ENCODE assay signal across 15 cellular contexts in the genomic region with DNA sequence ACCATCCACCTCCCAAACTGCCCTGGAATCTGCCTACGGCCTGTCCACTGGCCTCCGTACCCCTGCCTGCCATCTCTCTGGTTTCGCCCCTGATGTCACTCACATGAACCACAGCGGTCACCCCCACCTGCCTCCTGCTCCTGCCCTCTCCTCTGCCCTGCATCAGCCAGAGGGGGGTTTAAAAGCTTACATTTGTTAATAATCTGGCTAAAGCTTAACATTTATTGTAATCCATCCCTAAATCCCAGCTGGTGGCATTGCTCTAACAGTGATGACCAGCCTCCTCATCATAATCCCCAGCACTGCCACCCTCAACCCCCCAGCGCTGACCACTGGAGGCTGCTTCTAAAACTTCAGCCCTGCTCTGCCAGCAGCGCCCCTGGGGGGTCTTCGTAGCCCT. TPM values are rescaled to one million over a fixed set of nuclear protein-coding genes. Genes with fewer than 3 reads are reported as not detected.
DNase-seq lines count a peak whose midpoint lies in the region; ATAC-seq lines count a peak whose summit lies in the region.
"Had no signal": no experiment of that assay in that cellular context is flagged by ENCODE, and none has a peak within 500 bp of the region (broad histone marks: within the 10 kb centered on the region; RNA-seq: fewer than 3 reads in every experiment).

No MANE protein-coding gene starts in this region.

- no peaks in the 10 kb centered on the region for H3K9me3 ChIP-seq in CD4-positive, alpha-beta memory T cell (ENCODE audit: control insufficient read depth in 1 of 2, low read length in 2 of 2)
- H3K9me3 ChIP-seq: heart right ventricle had no signal

- intact Hi-C loops in CD4-positive, alpha-beta memory T cell (cut with micrococcal nuclease) = no loop called here

- H3K36me3 Mint-ChIP-seq in CD4-positive, alpha-beta memory T cell = peaks cover 17 to 20% of the 10 kb centered on the region in 2 donors
- peaks cover 26% of the 10 kb centered on the region for H3K36me3 Mint-ChIP-seq in activated naive CD8-positive, alpha-beta T cell treated with anti-CD3 and anti-CD28 coated beads, Interleukin-2, amount 10 ng/mL, durations not matched to agents 7 days and 5 days
- peaks cover 10% of the 10 kb centered on the region for H3K36me3 Mint-ChIP-seq in natural killer cell treated with Interleukin-12 subunit alpha and Interleukin-12 subunit beta and Interleukin-15 and Interleukin-18, amount 100 ng/mL, for 72 hours

- no peak for DNase-seq in CD4-positive, alpha-beta memory T cell
- peak; percentile 32 for DNase-seq in H7
- DNase-seq in activated naive CD8-positive, alpha-beta T cell treated with anti-CD3 and anti-CD28 coated beads, Interleukin-2, amount 10 ng/mL, durations not matched to agents 7 days and 5 days = no peak
- DNase-seq in natural killer cell treated with Interleukin-12 subunit alpha and Interleukin-12 subunit beta and Interleukin-15 and Interleukin-18, amount 100 ng/mL, for 72 hours (ENCODE audit: low spot score) = no peak
- no peak for DNase-seq in A172 (ENCODE audit: low spot score)
- no peak for DNase-seq in NCI-H146 treated with DMSO at 0.1 percent for 48 hours (lab: John Stamatoyannopoulos, UW; ENCODE audit: unreplicated experiment)
- DNase-seq in GM19240 (ENCODE audit: insufficient read length, low spot score) = no peak
- no peak for DNase-seq in midbrain (lab: John Stamatoyannopoulos, UW)
- DNase-seq: aorta; cortex of kidney; heart right ventricle; Karpas-422; NCI-H1436; NCI-H226; stimulated activated CD4-positive, alpha-beta T cell treated with anti-CD3 and anti-CD28 coated beads, Interleukin-12 subunit alpha, Interleukin-12 subunit beta, amount 100 ng/mL, for 4 hours had no signal

- H3K27ac ChIP-seq in CD4-positive, alpha-beta memory T cell (ENCODE audit: low read depth, low read length) = no peak overlapping the region

- no peak for ATAC-seq in activated naive CD8-positive, alpha-beta T cell treated with anti-CD3 and anti-CD28 coated beads, Interleukin-2, amount 10 ng/mL, durations not matched to agents 7 days and 5 days (ENCODE audit: low read depth)
- no peak for ATAC-seq in natural killer cell treated with Interleukin-12 subunit alpha and Interleukin-12 subunit beta and Interleukin-15 and Interleukin-18, amount 100 ng/mL, for 72 hours
- ATAC-seq: heart right ventricle had no signal

- H3K4me3 Mint-ChIP-seq in CD4-positive, alpha-beta memory T cell = peak overlapping the region in 1 of 8 donors; percentile 60
- H3K4me3 Mint-ChIP-seq in activated naive CD8-positive, alpha-beta T cell treated with anti-CD3 and anti-CD28 coated beads, Interleukin-2, amount 10 ng/mL, durations not matched to agents 7 days and 5 days = peak overlapping the region; percentile 20
- peak overlapping the region; percentile 65 for H3K4me3 Mint-ChIP-seq in natural killer cell treated with Interleukin-12 subunit alpha and Interleukin-12 subunit beta and Interleukin-15 and Interleukin-18, amount 100 ng/mL, for 72 hours

- CTCF ChIA-PET in CD4-positive, alpha-beta memory T cell (lab: Charles Lee; ENCODE audit: partially characterized antibody) = interaction anchor here (1.0 to 1.3 kb wide), 4 partner anchors 25 to 109 kb away, joined by 3 to 4 read pairs (median 3); a partner anchor contains a TSS

- H3K4me1 ChIP-seq in CD4-positive, alpha-beta memory T cell (ENCODE audit: insufficient read depth, low read length) = peaks cover 84% of the 10 kb centered on the region

- peaks cover 6% of the 10 kb centered on the region for H3K36me3 ChIP-seq in CD4-positive, alpha-beta memory T cell (ENCODE audit: insufficient read depth, low read length)
- peaks cover 4% of the 10 kb centered on the region for H3K36me3 ChIP-seq in H7 (replicated peaks; ENCODE audit: control insufficient read depth, insufficient read depth, low read length)

- peaks cover 43 to 92% (median 70%) of the 10 kb centered on the region in 4 donors for H3K4me1 Mint-ChIP-seq in CD4-positive, alpha-beta memory T cell
- peaks cover 63% of the 10 kb centered on the region for H3K4me1 Mint-ChIP-seq in activated naive CD8-positive, alpha-beta T cell treated with anti-CD3 and anti-CD28 coated beads, Interleukin-2, amount 10 ng/mL, durations not matched to agents 7 days and 5 days
- peaks cover 63 to 68% of the 10 kb centered on the region in 2 donors for H3K4me1 Mint-ChIP-seq in natural killer cell treated with Interleukin-12 subunit alpha and Interleukin-12 subunit beta and Interleukin-15 and Interleukin-18, amount 100 ng/mL, for 72 hours (ENCODE audit: low read depth in 2 of 2)

- no peaks in the 10 kb centered on the region for H3K27me3 ChIP-seq in CD4-positive, alpha-beta memory T cell (ENCODE audit: insufficient read depth, low read length)
- H3K27me3 ChIP-seq in H7 (ENCODE audit: control insufficient read depth, insufficient read depth, low read length) = no peaks in the 10 kb centered on the region
- H3K27me3 ChIP-seq: heart right ventricle had no signal

- no peaks in the 10 kb centered on the region for H3K27me3 Mint-ChIP-seq in CD4-positive, alpha-beta memory T cell
- no peaks in the 10 kb centered on the region for H3K27me3 Mint-ChIP-seq in activated naive CD8-positive, alpha-beta T cell treated with anti-CD3 and anti-CD28 coated beads, Interleukin-2, amount 10 ng/mL, durations not matched to agents 7 days and 5 days
- no peaks in the 10 kb centered on the region for H3K27me3 Mint-ChIP-seq in natural killer cell treated with Interleukin-12 subunit alpha and Interleukin-12 subunit beta and Interleukin-15 and Interleukin-18, amount 100 ng/mL, for 72 hours

- peaks cover 0 to 3% (median 0%) of the 10 kb centered on the region in 8 donors for H3K9me3 Mint-ChIP-seq in CD4-positive, alpha-beta memory T cell
- no peaks in the 10 kb centered on the region for H3K9me3 Mint-ChIP-seq in activated naive CD8-positive, alpha-beta T cell treated with anti-CD3 and anti-CD28 coated beads, Interleukin-2, amount 10 ng/mL, durations not matched to agents 7 days and 5 days
- H3K9me3 Mint-ChIP-seq in natural killer cell treated with Interleukin-12 subunit alpha and Interleukin-12 subunit beta and Interleukin-15 and Interleukin-18, amount 100 ng/mL, for 72 hours = no peaks in the 10 kb centered on the region

- no peak overlapping the region for H3K4me3 ChIP-seq in CD4-positive, alpha-beta memory T cell (ENCODE audit: low read length in 2 of 2)
- no peak overlapping the region for H3K4me3 ChIP-seq in H7 (ENCODE audit: insufficient read depth, low read depth, low read length)
- H3K4me3 ChIP-seq: heart right ventricle had no signal

- peak overlapping the region; percentile 70 to 99 (median 93) for H3K27ac Mint-ChIP-seq in CD4-positive, alpha-beta memory T cell
- peak overlapping the region; percentile 35 for H3K27ac Mint-ChIP-seq in activated naive CD8-positive, alpha-beta T cell treated with anti-CD3 and anti-CD28 coated beads, Interleukin-2, amount 10 ng/mL, durations not matched to agents 7 days and 5 days
- peak overlapping the region; percentile 91 to 98 for H3K27ac Mint-ChIP-seq in natural killer cell treated with Interleukin-12 subunit alpha and Interleukin-12 subunit beta and Interleukin-15 and Interleukin-18, amount 100 ng/mL, for 72 hours

- POLR2A ChIA-PET in CD4-positive, alpha-beta memory T cell (lab: Charles Lee; ENCODE audit: partially characterized antibody) = interaction anchor here (0.5 to 1.1 kb wide), 3 partner anchors 39 to 272 kb away, joined by 3 to 4 read pairs (median 3); a partner anchor contains a TSS
- POLR2A ChIA-PET in activated naive CD8-positive, alpha-beta T cell treated with anti-CD3 and anti-CD28 coated beads, Interleukin-2, amount 10 ng/mL, durations not matched to agents 7 days and 5 days (lab: Charles Lee) = interaction anchor here (0.6 to 1.5 kb wide), 4 partner anchors 25 to 191 kb away, joined by 3 to 7 read pairs (median 4); a partner anchor contains a TSS

RNA-seq across cellular contexts. Expression of a gene that starts 38.9 kb away (rescaled TPM):
- 100 to 1,000 TPM; 245 to 272 TPM for total RNA-seq in CD4-positive, alpha-beta memory T cell
- polyA plus RNA-seq in CD4-positive, alpha-beta memory T cell = 100 to 1,000 TPM in 1 of 2 donors, 10 to 100 TPM in 1; 46.3 to 103 TPM
- total RNA-seq in H7 (2014; rRNA removed; shearing (Covaris generic)) = 77.6 and 89.9 TPM in 2 replicates
- total RNA-seq in activated naive CD8-positive, alpha-beta T cell treated with anti-CD3 and anti-CD28 coated beads, Interleukin-2, amount 10 ng/mL, durations not matched to agents 7 days and 5 days = 100 to 1,000 TPM; 249 to 259 TPM
- 100 to 1,000 TPM; 403 to 422 TPM for total RNA-seq in natural killer cell treated with Interleukin-12 subunit alpha and Interleukin-12 subunit beta and Interleukin-15 and Interleukin-18, amount 100 ng/mL, for 72 hours
- total RNA-seq in A172 (2014; rRNA removed; shearing (Covaris generic)) = 51.7 and 56.0 TPM in 2 replicates

RNA-seq across cellular contexts. Expression of a gene that starts 55.6 kb away (rescaled TPM):
- total RNA-seq in CD4-positive, alpha-beta memory T cell = 10 to 100 TPM; 36.2 to 39.9 TPM
- polyA plus RNA-seq in CD4-positive, alpha-beta memory T cell = 10 to 100 TPM; 40.3 to 66.0 TPM
- 52.4 and 64.9 TPM in 2 replicates for total RNA-seq in H7 (2014; rRNA removed; shearing (Covaris generic))
- total RNA-seq in activated naive CD8-positive, alpha-beta T cell treated with anti-CD3 and anti-CD28 coated beads, Interleukin-2, amount 10 ng/mL, durations not matched to agents 7 days and 5 days = 10 to 100 TPM; 35.9 to 37.7 TPM
- total RNA-seq in natural killer cell treated with Interleukin-12 subunit alpha and Interleukin-12 subunit beta and Interleukin-15 and Interleukin-18, amount 100 ng/mL, for 72 hours = 100 to 1,000 TPM in 1 of 2 donors, 10 to 100 TPM in 1; 32.0 to 110 TPM
- 43.0 and 48.8 TPM in 2 replicates for total RNA-seq in A172 (2014; rRNA removed; shearing (Covaris generic))

Comparison
In these comparisons a context has a peak if more than half of its experiments do, and no peak if none do; other contexts are left out.
1. H3K27ac Mint-ChIP-seq: peak in every context shown above with its lines; median percentile 94 in natural killer cell treated with Interleukin-12 subunit alpha and Interleukin-12 subunit beta and Interleukin-15 and Interleukin-18, amount 100 ng/mL, for 72 hours; 93 in CD4-positive, alpha-beta memory T cell; 35 in activated naive CD8-positive, alpha-beta T cell treated with anti-CD3 and anti-CD28 coated beads, Interleukin-2, amount 10 ng/mL, durations not matched to agents 7 days and 5 days.